Comparison of ENCODE assay signal across 22 cellular contexts in genomic region chr6:132969188-132969587, GRCh38.
"Had no signal": no experiment of that assay in that cellular context is flagged by ENCODE, and none has a peak within 500 bp of the region (broad histone marks: within the 10 kb centered on the region; RNA-seq: fewer than 3 reads in every experiment).

No MANE protein-coding gene starts in this region.

- DNase-seq: activated CD8-positive, alpha-beta T cell treated with anti-CD3 and anti-CD28 coated beads for 36 hours; activated effector memory CD4-positive, alpha-beta T cell treated with anti-CD3 and anti-CD28 coated beads, Interleukin-2, amount 50 U/mL, for 16 hours; activated T-cell treated with anti-CD3 and anti-CD28 coated beads, Interleukin-2, amount 50 U/mL, for 4 hours; body of pancreas; central memory CD4-positive, alpha-beta T cell; effector CD8-positive, alpha-beta T cell; left colon; lower lobe of right lung; nephron progenitor cell; stimulated activated CD4-positive, alpha-beta T cell treated with anti-CD3 and anti-CD28 coated beads, Interleukin-15, amount 100 ng/mL, for 24 hours; stimulated activated CD4-positive, alpha-beta T cell treated with anti-CD3 and anti-CD28 coated beads, Interleukin-4, amount 100 ng/mL, for 1 hour; stimulated activated naive B cell treated with anti-CD40 and anti-IgM and Interleukin-4, amounts not matched to agents 10 μg/mL and 1 μg/mL and 100 μg/mL, for 72 hours; T1000; thyroid gland; WERI-Rb-1 had no signal

- H3K4me3 Mint-ChIP-seq: activated CD8-positive, alpha-beta T cell treated with anti-CD3 and anti-CD28 coated beads for 36 hours; activated T-cell treated with anti-CD3 and anti-CD28 coated beads, Interleukin-2, amount 50 U/mL, for 4 hours; nephron progenitor cell; stimulated activated naive B cell treated with anti-CD40 and anti-IgM and Interleukin-4, amounts not matched to agents 10 μg/mL and 1 μg/mL and 100 μg/mL, for 72 hours had no signal

- H3K4me3 ChIP-seq: body of pancreas, coronary artery, gastroesophageal sphincter, lower lobe of right lung, prostate gland, skin epidermis, thyroid gland had no signal

- H3K9me3 ChIP-seq: body of pancreas, gastroesophageal sphincter, lower lobe of right lung, prostate gland, thyroid gland had no signal

- H3K4me1 ChIP-seq: lower lobe of right lung, prostate gland, thyroid gland had no signal

- H3K27me3 ChIP-seq: body of pancreas, thyroid gland had no signal

- ATAC-seq: activated CD8-positive, alpha-beta T cell treated with anti-CD3 and anti-CD28 coated beads for 36 hours; activated naive CD4-positive, alpha-beta T cell treated with anti-CD3 and anti-CD28 coated beads, Interleukin-2, amount 50 U/mL, for 72 hours; activated T-cell treated with anti-CD3 and anti-CD28 coated beads, Interleukin-2, amount 50 U/mL, for 4 hours; body of pancreas; gastroesophageal sphincter; left colon; lower lobe of right lung; right cardiac atrium; stimulated activated naive B cell treated with anti-CD40 and anti-IgM and Interleukin-4, amounts not matched to agents 10 μg/mL and 1 μg/mL and 100 μg/mL, for 72 hours had no signal

- H3K36me3 Mint-ChIP-seq: activated naive CD4-positive, alpha-beta T cell treated with anti-CD3 and anti-CD28 coated beads, Interleukin-2, amount 50 U/mL, for 72 hours; stimulated activated naive B cell treated with anti-CD40 and anti-IgM and Interleukin-4, amounts not matched to agents 10 μg/mL and 1 μg/mL and 100 μg/mL, for 72 hours had no signal

- H3K9me3 Mint-ChIP-seq: activated CD8-positive, alpha-beta T cell treated with anti-CD3 and anti-CD28 coated beads for 36 hours; activated naive CD4-positive, alpha-beta T cell treated with anti-CD3 and anti-CD28 coated beads, Interleukin-2, amount 50 U/mL, for 72 hours; activated T-cell treated with anti-CD3 and anti-CD28 coated beads, Interleukin-2, amount 50 U/mL, for 4 hours; nephron progenitor cell; stimulated activated naive B cell treated with anti-CD40 and anti-IgM and Interleukin-4, amounts not matched to agents 10 μg/mL and 1 μg/mL and 100 μg/mL, for 72 hours had no signal

- H3K36me3 ChIP-seq: gastroesophageal sphincter, lower lobe of right lung, prostate gland, thyroid gland, WERI-Rb-1 had no signal

- H3K27ac Mint-ChIP-seq: activated CD8-positive, alpha-beta T cell treated with anti-CD3 and anti-CD28 coated beads for 36 hours; activated naive CD4-positive, alpha-beta T cell treated with anti-CD3 and anti-CD28 coated beads, Interleukin-2, amount 50 U/mL, for 72 hours; nephron progenitor cell; stimulated activated naive B cell treated with anti-CD40 and anti-IgM and Interleukin-4, amounts not matched to agents 10 μg/mL and 1 μg/mL and 100 μg/mL, for 72 hours had no signal

- H3K27ac ChIP-seq: body of pancreas, coronary artery, epithelial cell of prostate, gastroesophageal sphincter, lower lobe of right lung, prostate gland, skin epidermis, thyroid gland, WERI-Rb-1 had no signal

- H3K4me1 Mint-ChIP-seq: stimulated activated naive B cell treated with anti-CD40 and anti-IgM and Interleukin-4, amounts not matched to agents 10 μg/mL and 1 μg/mL and 100 μg/mL, for 72 hours had no signal
